Comparison of ENCODE assay signal across 1 cellular context in genomic region chr11:77303328-77303727, GRCh38.
TF ChIP-seq lines count a peak whose summit lies in the region.

No MANE protein-coding gene starts in this region.

TF ChIP-seq in SK-N-SH treated with all-trans-retinoic acid at 6 μM for 48 hours, 23 proteins besides CTCF, POLR2A, EP300 and RAD21 (continued from another document):
- no peak for TF ChIP-seq TSHZ2 (CRISPR knock-in tag; IDR thresholded peaks at IDR 0.05)
- TF ChIP-seq ARNTL (CRISPR knock-in tag; IDR thresholded peaks at IDR 0.05; ENCODE audit: borderline replicate concordance, low read depth), result no peak
